1 cellular context compared by ENCODE assay signal in genomic region chr1:150613061-150613920, GRCh38.
A peak's percentile ranks its signal among the peaks of the same experiment; 100 is the strongest.
TF ChIP-seq lines count a peak whose summit lies in the region.

No MANE protein-coding gene starts in this region.

TF ChIP-seq in K562, 482 proteins besides CTCF, POLR2A, EP300 and RAD21 (continued from another document and continues in another):
- TF ChIP-seq HOMEZ (CRISPR knock-in tag; IDR thresholded peaks at IDR 0.05) (no peak), NCOA4 (IDR thresholded peaks at IDR 0.05; ENCODE audit: partially characterized antibody) (no peak), TSC22D4 (tag; IDR thresholded peaks at IDR 0.05) (no peak), ZBTB8A (IDR thresholded peaks at IDR 0.05; ENCODE audit: partially characterized antibody) (no peak), CBFA2T2 (conservative IDR thresholded peaks at IDR 0.05) (no peak; the same call in 1 of the 2 replicates), CHD4 (IDR thresholded peaks at IDR 0.05; ENCODE audit: insufficient read depth, insufficient replicate concordance, low read depth, low read length, poor library complexity, severe bottlenecking) (no peak), ARID4B (CRISPR knock-in tag; IDR thresholded peaks at IDR 0.05) (no peak), ZNF444 (CRISPR knock-in tag; IDR thresholded peaks at IDR 0.05) (no peak; the same call in 1 of the 2 replicates), ZNF197 (CRISPR knock-in tag; IDR thresholded peaks at IDR 0.05; ENCODE audit: low read depth) (0 out of 2 replicates have a peak, but pooled peaks have one; percentile 39), SUPT5H (IDR thresholded peaks at IDR 0.05) (no peak), E2F3 (CRISPR knock-in tag; IDR thresholded peaks at IDR 0.05) (no peak), ZNF707 (CRISPR knock-in tag; conservative IDR thresholded peaks at IDR 0.05) (no peak), ZNF764 (CRISPR knock-in tag; IDR thresholded peaks at IDR 0.05; ENCODE audit: low read depth) (no peak), HBP1 (CRISPR knock-in tag; IDR thresholded peaks at IDR 0.05) (no peak), ZNF165 (CRISPR knock-in tag; IDR thresholded peaks at IDR 0.05; ENCODE audit: borderline replicate concordance) (no peak), MXI1 (IDR thresholded peaks at IDR 0.05; ENCODE audit: low read depth, low read length) (no peak), TOE1 (IDR thresholded peaks at IDR 0.05; ENCODE audit: borderline replicate concordance) (0 out of 2 replicates have a peak, but pooled peaks have one; percentile 9), TOE1 (CRISPR knock-in tag; IDR thresholded peaks at IDR 0.05; ENCODE audit: borderline replicate concordance, low read depth) (no peak), ETV1 (tag; conservative IDR thresholded peaks at IDR 0.05; ENCODE audit: low read depth) (peak; percentile 85), RAD51 (IDR thresholded peaks at IDR 0.05; ENCODE audit: borderline replicate concordance, low read depth) (no peak), RERE (CRISPR knock-in tag; IDR thresholded peaks at IDR 0.05; ENCODE audit: borderline replicate concordance) (no peak), MED1 (CRISPR knock-in tag; IDR thresholded peaks at IDR 0.05; ENCODE audit: borderline replicate concordance) (no peak), NR4A1 (CRISPR knock-in tag; IDR thresholded peaks at IDR 0.05) (no peak), NR4A1 (tag; IDR thresholded peaks at IDR 0.05) (peak; percentile 72), ZZZ3 (IDR thresholded peaks at IDR 0.05) (no peak), L3MBTL2 (IDR thresholded peaks at IDR 0.05) (peak; percentile 86), FOXA3 (CRISPR knock-in tag; conservative IDR thresholded peaks at IDR 0.05 in 1 of 2, IDR thresholded peaks at IDR 0.05 in 1 of 2) (no peak), ELF1 (tag; IDR thresholded peaks at IDR 0.05) (no peak), ELK3 (CRISPR knock-in tag; IDR thresholded peaks at IDR 0.05) (0 out of 2 replicates have a peak, but pooled peaks have one; percentile 43), STAT5A (IDR thresholded peaks at IDR 0.05; ENCODE audit: borderline replicate concordance, low read length) (no peak)
- TF ChIP-seq, protein P1, sequence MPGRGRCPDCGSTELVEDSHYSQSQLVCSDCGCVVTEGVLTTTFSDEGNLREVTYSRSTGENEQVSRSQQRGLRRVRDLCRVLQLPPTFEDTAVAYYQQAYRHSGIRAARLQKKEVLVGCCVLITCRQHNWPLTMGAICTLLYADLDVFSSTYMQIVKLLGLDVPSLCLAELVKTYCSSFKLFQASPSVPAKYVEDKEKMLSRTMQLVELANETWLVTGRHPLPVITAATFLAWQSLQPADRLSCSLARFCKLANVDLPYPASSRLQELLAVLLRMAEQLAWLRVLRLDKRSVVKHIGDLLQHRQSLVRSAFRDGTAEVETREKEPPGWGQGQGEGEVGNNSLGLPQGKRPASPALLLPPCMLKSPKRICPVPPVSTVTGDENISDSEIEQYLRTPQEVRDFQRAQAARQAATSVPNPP (IDR thresholded peaks at IDR 0.05; ENCODE audit: borderline replicate concordance, insufficient read depth, insufficient read length), result no peak
- TF ChIP-seq, protein P2, sequence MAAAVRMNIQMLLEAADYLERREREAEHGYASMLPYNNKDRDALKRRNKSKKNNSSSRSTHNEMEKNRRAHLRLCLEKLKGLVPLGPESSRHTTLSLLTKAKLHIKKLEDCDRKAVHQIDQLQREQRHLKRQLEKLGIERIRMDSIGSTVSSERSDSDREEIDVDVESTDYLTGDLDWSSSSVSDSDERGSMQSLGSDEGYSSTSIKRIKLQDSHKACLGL (CRISPR knock-in tag; IDR thresholded peaks at IDR 0.05; ENCODE audit: borderline replicate concordance, poor library complexity, severe bottlenecking), result no peak
- TF ChIP-seq, protein P3, sequence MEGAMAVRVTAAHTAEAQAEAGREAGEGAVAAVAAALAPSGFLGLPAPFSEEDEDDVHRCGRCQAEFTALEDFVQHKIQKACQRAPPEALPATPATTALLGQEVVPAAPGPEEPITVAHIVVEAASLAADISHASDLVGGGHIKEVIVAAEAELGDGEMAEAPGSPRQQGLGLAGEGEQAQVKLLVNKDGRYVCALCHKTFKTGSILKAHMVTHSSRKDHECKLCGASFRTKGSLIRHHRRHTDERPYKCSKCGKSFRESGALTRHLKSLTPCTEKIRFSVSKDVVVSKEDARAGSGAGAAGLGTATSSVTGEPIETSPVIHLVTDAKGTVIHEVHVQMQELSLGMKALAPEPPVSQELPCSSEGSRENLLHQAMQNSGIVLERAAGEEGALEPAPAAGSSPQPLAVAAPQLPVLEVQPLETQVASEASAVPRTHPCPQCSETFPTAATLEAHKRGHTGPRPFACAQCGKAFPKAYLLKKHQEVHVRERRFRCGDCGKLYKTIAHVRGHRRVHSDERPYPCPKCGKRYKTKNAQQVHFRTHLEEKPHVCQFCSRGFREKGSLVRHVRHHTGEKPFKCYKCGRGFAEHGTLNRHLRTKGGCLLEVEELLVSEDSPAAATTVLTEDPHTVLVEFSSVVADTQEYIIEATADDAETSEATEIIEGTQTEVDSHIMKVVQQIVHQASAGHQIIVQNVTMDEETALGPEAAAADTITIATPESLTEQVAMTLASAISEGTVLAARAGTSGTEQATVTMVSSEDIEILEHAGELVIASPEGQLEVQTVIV (CRISPR knock-in tag; IDR thresholded peaks at IDR 0.05; ENCODE audit: borderline replicate concordance), result no peak
- TF ChIP-seq, protein P4, sequence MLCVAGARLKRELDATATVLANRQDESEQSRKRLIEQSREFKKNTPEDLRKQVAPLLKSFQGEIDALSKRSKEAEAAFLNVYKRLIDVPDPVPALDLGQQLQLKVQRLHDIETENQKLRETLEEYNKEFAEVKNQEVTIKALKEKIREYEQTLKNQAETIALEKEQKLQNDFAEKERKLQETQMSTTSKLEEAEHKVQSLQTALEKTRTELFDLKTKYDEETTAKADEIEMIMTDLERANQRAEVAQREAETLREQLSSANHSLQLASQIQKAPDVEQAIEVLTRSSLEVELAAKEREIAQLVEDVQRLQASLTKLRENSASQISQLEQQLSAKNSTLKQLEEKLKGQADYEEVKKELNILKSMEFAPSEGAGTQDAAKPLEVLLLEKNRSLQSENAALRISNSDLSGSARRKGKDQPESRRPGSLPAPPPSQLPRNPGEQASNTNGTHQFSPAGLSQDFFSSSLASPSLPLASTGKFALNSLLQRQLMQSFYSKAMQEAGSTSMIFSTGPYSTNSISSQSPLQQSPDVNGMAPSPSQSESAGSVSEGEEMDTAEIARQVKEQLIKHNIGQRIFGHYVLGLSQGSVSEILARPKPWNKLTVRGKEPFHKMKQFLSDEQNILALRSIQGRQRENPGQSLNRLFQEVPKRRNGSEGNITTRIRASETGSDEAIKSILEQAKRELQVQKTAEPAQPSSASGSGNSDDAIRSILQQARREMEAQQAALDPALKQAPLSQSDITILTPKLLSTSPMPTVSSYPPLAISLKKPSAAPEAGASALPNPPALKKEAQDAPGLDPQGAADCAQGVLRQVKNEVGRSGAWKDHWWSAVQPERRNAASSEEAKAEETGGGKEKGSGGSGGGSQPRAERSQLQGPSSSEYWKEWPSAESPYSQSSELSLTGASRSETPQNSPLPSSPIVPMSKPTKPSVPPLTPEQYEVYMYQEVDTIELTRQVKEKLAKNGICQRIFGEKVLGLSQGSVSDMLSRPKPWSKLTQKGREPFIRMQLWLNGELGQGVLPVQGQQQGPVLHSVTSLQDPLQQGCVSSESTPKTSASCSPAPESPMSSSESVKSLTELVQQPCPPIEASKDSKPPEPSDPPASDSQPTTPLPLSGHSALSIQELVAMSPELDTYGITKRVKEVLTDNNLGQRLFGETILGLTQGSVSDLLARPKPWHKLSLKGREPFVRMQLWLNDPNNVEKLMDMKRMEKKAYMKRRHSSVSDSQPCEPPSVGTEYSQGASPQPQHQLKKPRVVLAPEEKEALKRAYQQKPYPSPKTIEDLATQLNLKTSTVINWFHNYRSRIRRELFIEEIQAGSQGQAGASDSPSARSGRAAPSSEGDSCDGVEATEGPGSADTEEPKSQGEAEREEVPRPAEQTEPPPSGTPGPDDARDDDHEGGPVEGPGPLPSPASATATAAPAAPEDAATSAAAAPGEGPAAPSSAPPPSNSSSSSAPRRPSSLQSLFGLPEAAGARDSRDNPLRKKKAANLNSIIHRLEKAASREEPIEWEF (CRISPR knock-in tag; IDR thresholded peaks at IDR 0.05), result 0 out of 2 replicates have a peak, but pooled peaks have one; percentile 54
